In the genomic region with DNA sequence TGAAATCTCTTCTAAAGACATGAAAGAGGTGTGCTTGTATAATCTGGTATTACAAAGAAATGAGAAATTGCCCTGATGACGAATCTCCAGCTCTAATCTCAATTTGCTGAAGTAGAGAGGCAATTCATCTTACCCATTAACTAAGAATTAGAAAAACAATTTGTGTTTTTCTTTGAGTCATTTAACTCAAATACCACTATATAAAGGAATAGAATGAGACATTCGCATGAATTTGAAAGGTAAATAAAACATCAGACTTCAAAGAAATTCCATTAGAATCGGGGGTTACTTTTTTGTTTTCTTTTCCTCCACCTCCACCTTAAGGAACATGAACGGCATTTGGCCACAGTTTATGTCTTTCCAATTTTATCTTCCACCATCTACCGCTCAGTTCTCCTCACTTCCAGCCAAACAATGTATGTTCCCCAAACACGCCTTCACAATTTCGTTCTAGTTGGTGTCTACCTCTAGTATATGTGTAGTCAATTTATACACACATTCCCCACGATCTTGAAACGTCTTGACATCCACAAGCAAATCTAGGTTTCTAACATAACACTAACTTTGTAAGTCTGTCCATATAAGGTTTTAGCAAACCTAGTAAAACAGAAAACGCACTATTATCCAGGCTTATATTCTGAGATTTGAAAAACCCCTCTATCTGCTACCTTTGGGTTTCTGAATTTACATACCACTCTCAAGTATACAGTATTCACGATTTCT, we compare ENCODE assay signal across 7 cellular contexts. TPM values are rescaled to one million over a fixed set of nuclear protein-coding genes. Genes with fewer than 3 reads are reported as not detected.
DNase-seq lines count a peak whose midpoint lies in the region; ATAC-seq and TF ChIP-seq lines count a peak whose summit lies in the region.

No MANE protein-coding gene starts in this region.

- H2BK120ac ChIP-seq in H9 (ENCODE audit: low read depth, low read length, poor library complexity, severe bottlenecking), result no peak overlapping the region

- H3K27ac Mint-ChIP-seq in H9, result no peak overlapping the region
- peak overlapping the region; percentile 98 for H3K27ac Mint-ChIP-seq in T-helper 17 cell
- no peak overlapping the region for H3K27ac Mint-ChIP-seq in glutamatergic neuron (ENCODE audit: unreplicated experiment)

- H3K9me3 ChIP-seq in H9 (ENCODE audit: control insufficient read depth, low read depth, low read length), result no peaks in the 10 kb centered on the region
- no peaks in the 10 kb centered on the region for H3K9me3 ChIP-seq in T-helper 17 cell (ENCODE audit: control insufficient read depth, low read length, poor library complexity, severe bottlenecking)
- no peaks in the 10 kb centered on the region for H3K9me3 ChIP-seq in skeletal muscle tissue (ENCODE audit: control insufficient read depth in 3 of 3, low read length in 3 of 3)

- no peak overlapping the region for H2BK12ac ChIP-seq in H9 (ENCODE audit: insufficient read length, low read depth, low read length)

- no peak overlapping the region for H3K18ac ChIP-seq in H9 (ENCODE audit: insufficient read length, low read depth, low read length)

- H3K79me1 ChIP-seq in H9 (ENCODE audit: insufficient read depth, low read depth, low read length, poor library complexity, severe bottlenecking), result no peaks in the 10 kb centered on the region

- no peak overlapping the region for H4K5ac ChIP-seq in H9 (ENCODE audit: insufficient read length, low read depth, low read length)

- no peak overlapping the region for H2BK5ac ChIP-seq in H9 (ENCODE audit: insufficient read length, low read length)

- peak overlapping the region; percentile 92 for H3K4me3 Mint-ChIP-seq in H9
- peak overlapping the region; percentile 96 for H3K4me3 Mint-ChIP-seq in T-helper 17 cell
- H3K4me3 Mint-ChIP-seq in glutamatergic neuron (ENCODE audit: unreplicated experiment), result peak overlapping the region; percentile 87

- no peak overlapping the region for H3K23ac ChIP-seq in H9 (ENCODE audit: insufficient read length, low read depth, low read length)

- no peak overlapping the region for H2BK20ac ChIP-seq in H9 (ENCODE audit: low read depth, low read length, poor library complexity, severe bottlenecking)

- no peaks in the 10 kb centered on the region; a peak in 1 of 5 replicates for H3K9me3 Mint-ChIP-seq in H9
- H3K9me3 Mint-ChIP-seq in glutamatergic neuron (ENCODE audit: unreplicated experiment), result peaks cover 4% of the 10 kb centered on the region

- H3K4me2 ChIP-seq in H9 (ENCODE audit: insufficient read depth, insufficient read length, low read length), result peak overlapping the region; percentile 97

- no peak overlapping the region for H3K14ac ChIP-seq in H9 (ENCODE audit: insufficient read depth, low read length)

- H4K8ac ChIP-seq in H9 (replicated peaks; ENCODE audit: insufficient read length, low read depth, low read length), result no peak overlapping the region

- H3K27me3 Mint-ChIP-seq in H9 (ENCODE audit: low read depth) (peaks cover 37% of the 10 kb centered on the region), T-helper 17 cell (no peaks in the 10 kb centered on the region), glutamatergic neuron (ENCODE audit: unreplicated experiment) (peaks cover 10% of the 10 kb centered on the region)

- no peak overlapping the region for H2BK15ac ChIP-seq in H9 (ENCODE audit: low read depth, low read length)

- peak overlapping the region; percentile 67 for H2AFZ ChIP-seq in H9 (ENCODE audit: low read length)

- H3T11ph ChIP-seq in H9 (ENCODE audit: low read length), result no peak overlapping the region

- H4K20me1 ChIP-seq in H9 (ENCODE audit: control insufficient read depth, insufficient read depth, insufficient read length), result no peaks in the 10 kb centered on the region

- H3K36me3 ChIP-seq in skeletal muscle tissue (ENCODE audit: control insufficient read depth in 3 of 3, insufficient read depth in 3 of 3, low read length in 3 of 3), result no peaks in the 10 kb centered on the region

- peaks cover 11% of the 10 kb centered on the region for H3K23me2 ChIP-seq in H9 (ENCODE audit: insufficient read length, low read depth, low read length, poor library complexity, severe bottlenecking)

- WGBS in H9 (ENCODE audit: extremely low coverage, insufficient read length, low lambda C conversion rate), result no CpG with 5 or more reads among the region's 11 CpGs

- H3K36me3 Mint-ChIP-seq in H9 (ENCODE audit: insufficient read depth in 1 of 3, low read depth in 3 of 3) (peaks cover 0 to 4% (median 0%) of the 10 kb centered on the region in 3 experiments; a peak in 2 of 7 replicates), T-helper 17 cell (ENCODE audit: low read depth) (peaks cover 4% of the 10 kb centered on the region), glutamatergic neuron (ENCODE audit: unreplicated experiment) (no peaks in the 10 kb centered on the region)

- H3K4me1 ChIP-seq in H9 (ENCODE audit: insufficient read depth, low read length) (peaks cover 2% of the 10 kb centered on the region; the same call in 1 of the 2 replicates), skeletal muscle tissue (ENCODE audit: control insufficient read depth in 3 of 3, insufficient read depth in 3 of 3, low read length in 3 of 3) (peaks cover 8 to 20% (median 12%) of the 10 kb centered on the region in 3 donors), foreskin keratinocyte (peaks cover 16% of the 10 kb centered on the region)

- no peak overlapping the region for H3K56ac ChIP-seq in H9 (ENCODE audit: insufficient read length, low read depth, low read length)

- H3K9ac ChIP-seq in H9 (ENCODE audit: extremely low read depth, insufficient read length, low read length) (peak overlapping the region; percentile 59), skeletal muscle tissue (ENCODE audit: low read depth in 1 of 3, low read length in 3 of 3) (peak overlapping the region; percentile 82 to 94 (median 92))

- no peak overlapping the region for H4K91ac ChIP-seq in H9 (ENCODE audit: insufficient read length, low read depth, low read length)

- DNase-seq in H9 (no peak), T-helper 17 cell (no peak), glutamatergic neuron (no peak), NCI-H1048 (lab: John Stamatoyannopoulos, UW) (no peak), foreskin keratinocyte (no peak)

- peaks cover 27 to 30% of the 10 kb centered on the region in 2 experiments for H3K4me1 Mint-ChIP-seq in H9
- peaks cover 20% of the 10 kb centered on the region for H3K4me1 Mint-ChIP-seq in T-helper 17 cell
- H3K4me1 Mint-ChIP-seq in glutamatergic neuron (ENCODE audit: low read depth, unreplicated experiment), result peaks cover 4% of the 10 kb centered on the region

- peaks cover 17% of the 10 kb centered on the region; the same call in 1 of the 2 replicates for H3K27me3 ChIP-seq in H9 (ENCODE audit: insufficient read depth, low read length)
- no peaks in the 10 kb centered on the region for H3K27me3 ChIP-seq in skeletal muscle tissue (ENCODE audit: control insufficient read depth in 3 of 3, insufficient read depth in 3 of 3, low read length in 3 of 3)
- no peaks in the 10 kb centered on the region for H3K27me3 ChIP-seq in foreskin keratinocyte

- peaks cover 6% of the 10 kb centered on the region; the same call in 1 of the 2 replicates for H3K79me2 ChIP-seq in H9 (ENCODE audit: insufficient read depth, low read length)

- ATAC-seq in T-helper 17 cell (no peak), GM19023 (IDR thresholded peaks at IDR 0.05; ENCODE audit: unreplicated experiment) (no peak), foreskin keratinocyte (no peak)

- no peak overlapping the region for H2AK5ac ChIP-seq in H9 (ENCODE audit: insufficient read length, low read length)

- peak overlapping the region; percentile 79 to 90 (median 88) for H3K4me3 ChIP-seq in skeletal muscle tissue (ENCODE audit: low read length in 3 of 3)

- H3K27ac ChIP-seq in H9 (ENCODE audit: insufficient read length, low read depth, low read length) (no peak overlapping the region), skeletal muscle tissue (ENCODE audit: low read depth, low read length) (peak overlapping the region; percentile 90), foreskin keratinocyte (no peak overlapping the region)

- no peak for TF ChIP-seq CTCF in H9 (conservative IDR thresholded peaks at IDR 0.05)
- TF ChIP-seq CTCF in glutamatergic neuron (IDR thresholded peaks at IDR 0.05; ENCODE audit: partially characterized antibody, unreplicated experiment), result no peak
- no peak for TF ChIP-seq CTCF in foreskin keratinocyte (conservative IDR thresholded peaks at IDR 0.05)

- H3K4ac ChIP-seq in H9 (ENCODE audit: low read depth, low read length), result no peak overlapping the region

RNA-seq across cellular contexts. Expression of a gene that starts 1.3 kb away (rescaled TPM):
- total RNA-seq in H9 (2021) (45.1 and 53.5 TPM in 2 replicates), T-helper 17 cell (100 to 1,000 TPM; 288 to 316 TPM), glutamatergic neuron (ENCODE audit: unreplicated experiment) (34.4 TPM), skeletal muscle tissue (102 TPM), foreskin keratinocyte (35.9 and 36.0 TPM in 2 replicates)
- 3.1 and 5.2 TPM in 2 replicates for polyA plus RNA-seq in foreskin keratinocyte
